ENCODE assay signal across 11 cellular contexts in genomic region chr5:57025961-57026360, GRCh38.
"Had no signal": no experiment of that assay in that cellular context is flagged by ENCODE, and none has a peak within 500 bp of the region (broad histone marks: within the 10 kb centered on the region; RNA-seq: fewer than 3 reads in every experiment).

No MANE protein-coding gene starts in this region.

- DNase-seq: GM23248, GOT3, H7, H9, HCEC 1CT, HFFc6 had no signal

- H3K36me3 ChIP-seq: HAP-1 had no signal

- H3K4me2 ChIP-seq: GM23338 had no signal

- H2AFZ ChIP-seq: GM23248, GM23338 had no signal

- ATAC-seq: GM23338, HCT116 had no signal

- H3K9me3 ChIP-seq: HAP-1 had no signal

- H3K4me3 ChIP-seq: GM23248, GM23338, HAP-1 had no signal

- H3K27ac ChIP-seq: GM23248 had no signal

- FAIRE-seq: H1, H54 had no signal

- H3K9ac ChIP-seq: GM23248 had no signal
